Comparison of ENCODE assay signal across 8 cellular contexts in the genomic region with DNA sequence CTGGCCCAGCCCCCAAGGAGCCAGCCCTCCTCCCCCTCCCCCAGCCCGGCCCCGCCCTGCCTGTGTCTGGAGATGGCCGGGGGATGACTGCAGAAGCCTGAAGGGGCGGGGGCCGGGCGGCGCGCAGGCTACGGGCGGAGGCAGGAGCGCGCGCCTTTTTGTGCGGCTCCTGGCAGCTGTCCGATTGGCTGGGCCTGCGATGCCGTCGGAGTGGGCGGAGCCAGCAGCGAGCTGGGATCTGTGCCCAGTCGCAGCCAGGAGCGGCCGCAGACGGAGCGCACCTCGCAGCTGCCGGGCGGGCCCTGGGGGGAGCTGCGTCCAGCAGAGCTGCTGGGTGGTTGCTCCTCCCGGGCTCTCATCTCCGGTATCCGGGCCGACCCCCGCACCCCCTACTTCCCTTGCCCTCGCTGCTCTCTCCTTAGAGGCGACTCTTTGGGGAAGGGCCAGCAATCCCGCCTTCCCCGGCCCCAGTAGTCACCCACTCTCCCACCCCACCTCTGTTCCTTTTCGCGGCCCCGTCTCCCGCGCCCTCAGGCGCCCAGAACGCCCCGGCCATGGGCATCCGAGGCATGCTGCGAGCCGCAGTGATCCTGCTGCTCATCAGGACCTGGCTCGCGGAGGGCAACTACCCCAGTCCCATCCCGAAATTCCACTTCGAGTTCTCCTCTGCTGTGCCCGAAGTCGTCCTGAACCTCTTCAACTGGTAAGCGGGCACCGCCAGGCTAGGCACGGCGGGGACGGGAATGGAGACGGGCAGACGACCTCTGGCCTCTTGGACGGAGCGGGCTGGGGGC. TPM values are rescaled to one million over a fixed set of nuclear protein-coding genes. Genes with fewer than 3 reads are reported as not detected.
DNase-seq lines count a peak whose midpoint lies in the region; ATAC-seq and TF ChIP-seq lines count a peak whose summit lies in the region.
"Had no signal": no experiment of that assay in that cellular context is flagged by ENCODE, and none has a peak within 500 bp of the region (broad histone marks: within the 10 kb centered on the region; RNA-seq: fewer than 3 reads in every experiment).

Gene GABRQ, plus strand, starts transcription at position 247 of the 794 bp plus-strand sequence. Its CDS starts 308 bp downstream, at position 555.

- no peaks in the 10 kb centered on the region for H3K79me2 ChIP-seq in neural progenitor cell (ENCODE audit: low read depth)

- H3K27ac ChIP-seq in neural progenitor cell: no peak within 1 kb of the TSS
- H3K27ac ChIP-seq: epithelial cell of prostate had no signal

- peaks cover 9% of the 10 kb centered on the region for H3K9me3 Mint-ChIP-seq in neural progenitor cell

- peaks cover 4% of the 10 kb centered on the region for H3K4me1 Mint-ChIP-seq in neural progenitor cell

- H3K9me3 ChIP-seq in neural progenitor cell (ENCODE audit: low read depth): peaks cover 4% of the 10 kb centered on the region

- peak within 1 kb of the TSS; percentile 76 for H3K4me2 ChIP-seq in neural progenitor cell

- no peaks in the 10 kb centered on the region for H3K36me3 ChIP-seq in neural progenitor cell

- H3K27me3 Mint-ChIP-seq in neural progenitor cell (ENCODE audit: insufficient read depth, low read depth): peaks cover 13% of the 10 kb centered on the region

- H2AFZ ChIP-seq in neural progenitor cell (replicated peaks): peak within 1 kb of the TSS; percentile 39

- no peak for ATAC-seq in GM19395 (IDR thresholded peaks at IDR 0.05; ENCODE audit: unreplicated experiment)
- no peak for ATAC-seq in HG03439 (IDR thresholded peaks at IDR 0.05; ENCODE audit: unreplicated experiment)
- ATAC-seq in HG03442 (IDR thresholded peaks at IDR 0.05; ENCODE audit: unreplicated experiment): no peak

- H3K4me1 ChIP-seq in neural progenitor cell: no peaks in the 10 kb centered on the region

- no peak within 1 kb of the TSS for H3K27ac Mint-ChIP-seq in neural progenitor cell

- no peaks in the 10 kb centered on the region for H3F3A ChIP-seq in neural progenitor cell (ENCODE audit: low read depth)

- no peaks in the 10 kb centered on the region for H3K36me3 Mint-ChIP-seq in neural progenitor cell

- H3K4me3 ChIP-seq in neural progenitor cell: peak within 1 kb of the TSS; percentile 48

- H4K20me1 ChIP-seq in neural progenitor cell (ENCODE audit: low read depth): no peaks in the 10 kb centered on the region

- peaks cover 53% of the 10 kb centered on the region for H3K27me3 ChIP-seq in neural progenitor cell

- DNase-seq in HUDEP-2 (lab: John Stamatoyannopoulos, UW; ENCODE audit: unreplicated experiment in 76 of 76): peak in 42 of 76 experiments; percentile 0 to 54 (median 12)
- peak; percentile 19 for DNase-seq in NCI-H226
- peak; percentile 1 for DNase-seq in cerebellum (ENCODE audit: low spot score)
- peak; percentile 93 for DNase-seq in neural progenitor cell (ENCODE audit: low spot score)

- H3K4me3 Mint-ChIP-seq in neural progenitor cell: peak within 1 kb of the TSS; percentile 82

- no peak for TF ChIP-seq CTCF in neural progenitor cell (IDR thresholded peaks at IDR 0.05)

- no peak within 1 kb of the TSS for H3K9ac ChIP-seq in neural progenitor cell

RNA-seq across cellular contexts. Expression of gene GABRQ, which starts in this region (rescaled TPM):
- total RNA-seq in cerebellum (1.6 TPM), neural progenitor cell (ENCODE audit: low replicate concordance) (0.90 and 1.5 TPM in 2 replicates)

Comparison
In these comparisons a context has a peak if more than half of its experiments do, and no peak if none do; other contexts are left out.
1. DNase-seq: peak in every context shown above with its lines; median percentile 93 in neural progenitor cell; 19 in NCI-H226; 12 in HUDEP-2; 1 in cerebellum.